28 cellular contexts compared by ENCODE assay signal in genomic region chr12:117662220-117662619, GRCh38.
"Had no signal": no experiment of that assay in that cellular context is flagged by ENCODE, and none has a peak within 500 bp of the region (broad histone marks: within the 10 kb centered on the region; RNA-seq: fewer than 3 reads in every experiment).

No MANE protein-coding gene starts in this region.

- H3K4me3 Mint-ChIP-seq: activated naive CD4-positive, alpha-beta T cell treated with anti-CD3 and anti-CD28 coated beads, Interleukin-2, amount 10 ng/mL, durations not matched to agents 7 days and 5 days; activated naive CD8-positive, alpha-beta T cell treated with anti-CD3 and anti-CD28 coated beads, Interleukin-2, amount 10 ng/mL, durations not matched to agents 7 days and 5 days; activated T-helper 1 cell treated with anti-CD3 and anti-CD28 coated beads, Interleukin-12 subunit alpha, Interleukin-12 subunit beta, Interleukin-2, Interleukin-4 antibody, amounts not matched to agents 30 ng/mL and 10 ng/mL and 1 ng/mL, durations not matched to agents 14 hours and 24 hours and 36 hours; mesothelial cell of epicardium; naive B cell; T-cell had no signal

- H3K36me3 Mint-ChIP-seq: activated naive CD4-positive, alpha-beta T cell treated with anti-CD3 and anti-CD28 coated beads, Interleukin-2, amount 10 ng/mL, durations not matched to agents 7 days and 5 days; activated naive CD8-positive, alpha-beta T cell treated with anti-CD3 and anti-CD28 coated beads, Interleukin-2, amount 10 ng/mL, durations not matched to agents 7 days and 5 days; mesothelial cell of epicardium; naive B cell; T-cell had no signal

- H3K4me1 Mint-ChIP-seq: activated naive CD4-positive, alpha-beta T cell treated with anti-CD3 and anti-CD28 coated beads, Interleukin-2, amount 10 ng/mL, durations not matched to agents 7 days and 5 days; activated naive CD8-positive, alpha-beta T cell treated with anti-CD3 and anti-CD28 coated beads, Interleukin-2, amount 10 ng/mL, durations not matched to agents 7 days and 5 days; mesothelial cell of epicardium; naive B cell; T-cell had no signal

- DNase-seq: activated CD4-positive, alpha-beta T cell treated with anti-CD3 and anti-CD28 coated beads for 48 hours; activated CD4-positive, alpha-beta T cell treated with anti-CD3 and anti-CD28 coated beads, Interleukin-2, amount 50 U/mL, for 48 hours; activated CD8-positive, alpha-beta memory T cell treated with anti-CD3 and anti-CD28 coated beads, Interleukin-2, amount 50 U/mL, for 4 hours; activated gamma-delta T cell; activated naive CD4-positive, alpha-beta T cell treated with anti-CD3 and anti-CD28 coated beads, Interleukin-2, amount 10 ng/mL, durations not matched to agents 7 days and 5 days; activated naive CD8-positive, alpha-beta T cell treated with anti-CD3 and anti-CD28 coated beads, Interleukin-2, amount 10 ng/mL, durations not matched to agents 7 days and 5 days; activated T-cell treated with anti-CD3 and anti-CD28 coated beads, Interleukin-2, amount 50 U/mL, for 1 hour; amniotic stem cell; brain microvascular endothelial cell; caudate nucleus; cortex of kidney; heart right ventricle; left ventricle myocardium superior; mammary epithelial cell; naive B cell; right cardiac atrium; spleen; stimulated activated naive CD4-positive, alpha-beta T cell; T-cell; tibial artery; upper lobe of right lung had no signal

- H3K4me1 ChIP-seq: heart right ventricle, parathyroid adenoma, spleen, suprapubic skin, tibial artery, upper lobe of right lung had no signal

- H3K9me3 ChIP-seq: heart right ventricle, spleen, suprapubic skin, tibial artery, upper lobe of right lung had no signal

- H3K27ac ChIP-seq: brain microvascular endothelial cell, heart right ventricle, parathyroid adenoma, spleen, suprapubic skin, tibial artery, upper lobe of right lung, VCaP had no signal

- H2AFZ ChIP-seq: parathyroid adenoma had no signal

- H3K27ac Mint-ChIP-seq: activated naive CD4-positive, alpha-beta T cell treated with anti-CD3 and anti-CD28 coated beads, Interleukin-2, amount 10 ng/mL, durations not matched to agents 7 days and 5 days; activated naive CD8-positive, alpha-beta T cell treated with anti-CD3 and anti-CD28 coated beads, Interleukin-2, amount 10 ng/mL, durations not matched to agents 7 days and 5 days; activated T-helper 1 cell treated with anti-CD3 and anti-CD28 coated beads, Interleukin-12 subunit alpha, Interleukin-12 subunit beta, Interleukin-2, Interleukin-4 antibody, amounts not matched to agents 30 ng/mL and 10 ng/mL and 1 ng/mL, durations not matched to agents 14 hours and 24 hours and 36 hours; mesothelial cell of epicardium; naive B cell; T-cell had no signal

- H3K9me3 Mint-ChIP-seq: activated naive CD8-positive, alpha-beta T cell treated with anti-CD3 and anti-CD28 coated beads, Interleukin-2, amount 10 ng/mL, durations not matched to agents 7 days and 5 days; activated T-helper 1 cell treated with anti-CD3 and anti-CD28 coated beads, Interleukin-12 subunit alpha, Interleukin-12 subunit beta, Interleukin-2, Interleukin-4 antibody, amounts not matched to agents 30 ng/mL and 10 ng/mL and 1 ng/mL, durations not matched to agents 14 hours and 24 hours and 36 hours; mesothelial cell of epicardium had no signal

- H3K27me3 Mint-ChIP-seq: activated naive CD4-positive, alpha-beta T cell treated with anti-CD3 and anti-CD28 coated beads, Interleukin-2, amount 10 ng/mL, durations not matched to agents 7 days and 5 days; activated naive CD8-positive, alpha-beta T cell treated with anti-CD3 and anti-CD28 coated beads, Interleukin-2, amount 10 ng/mL, durations not matched to agents 7 days and 5 days; T-cell had no signal

- ATAC-seq: activated CD4-positive, CD25-positive, alpha-beta regulatory T cell treated with anti-CD3 and anti-CD28 coated beads, Interleukin-2, amount 50 U/mL, for 24 hours; esophagus mucosa; heart right ventricle; left ventricle myocardium superior; right cardiac atrium; T-cell; upper lobe of right lung had no signal

- H3K36me3 ChIP-seq: brain microvascular endothelial cell, heart right ventricle, spleen, suprapubic skin, tibial artery, upper lobe of right lung had no signal

- H3K27me3 ChIP-seq: brain microvascular endothelial cell, tibial artery, upper lobe of right lung had no signal

- H3K4me3 ChIP-seq: heart right ventricle, spleen, suprapubic skin, tibial artery, upper lobe of right lung had no signal

- H3K9ac ChIP-seq: parathyroid adenoma had no signal
